Comparison of ENCODE assay signal across 1 cellular context in the genomic region with DNA sequence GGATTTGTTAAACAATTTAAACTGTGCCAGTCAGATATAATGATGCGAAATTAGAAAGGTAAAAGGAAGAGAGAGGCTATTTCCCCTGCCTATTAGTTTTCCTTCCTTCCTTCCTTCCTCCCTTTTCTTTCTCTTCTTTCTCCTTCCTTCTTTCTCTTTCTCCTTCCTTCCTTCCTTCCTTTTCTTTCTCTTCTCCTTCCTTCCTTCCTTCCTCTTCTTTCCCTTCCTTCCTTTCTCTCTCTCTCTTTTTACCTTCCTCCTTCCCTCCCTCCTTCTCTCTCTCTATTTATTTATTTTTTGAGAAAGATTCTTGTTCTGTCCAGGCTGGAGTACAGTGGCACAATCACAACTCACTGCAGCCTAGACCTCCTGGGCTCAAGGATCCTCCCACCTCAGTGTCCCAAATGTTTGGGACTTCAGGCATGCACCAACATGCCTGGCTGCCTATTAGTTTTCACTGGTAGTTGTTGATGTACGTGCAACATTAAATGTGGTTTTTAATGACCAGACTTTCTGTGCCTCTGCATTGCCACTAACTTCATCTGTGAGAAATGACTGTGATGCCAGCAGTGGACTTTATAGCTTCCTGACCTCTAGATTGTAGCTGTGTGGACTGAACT.
TF ChIP-seq lines count a peak whose summit lies in the region.

No MANE protein-coding gene starts in this region.

TF ChIP-seq in HEK293, 187 proteins besides CTCF, POLR2A, EP300 and RAD21 (continued from another document):
- TF ChIP-seq, protein P1, sequence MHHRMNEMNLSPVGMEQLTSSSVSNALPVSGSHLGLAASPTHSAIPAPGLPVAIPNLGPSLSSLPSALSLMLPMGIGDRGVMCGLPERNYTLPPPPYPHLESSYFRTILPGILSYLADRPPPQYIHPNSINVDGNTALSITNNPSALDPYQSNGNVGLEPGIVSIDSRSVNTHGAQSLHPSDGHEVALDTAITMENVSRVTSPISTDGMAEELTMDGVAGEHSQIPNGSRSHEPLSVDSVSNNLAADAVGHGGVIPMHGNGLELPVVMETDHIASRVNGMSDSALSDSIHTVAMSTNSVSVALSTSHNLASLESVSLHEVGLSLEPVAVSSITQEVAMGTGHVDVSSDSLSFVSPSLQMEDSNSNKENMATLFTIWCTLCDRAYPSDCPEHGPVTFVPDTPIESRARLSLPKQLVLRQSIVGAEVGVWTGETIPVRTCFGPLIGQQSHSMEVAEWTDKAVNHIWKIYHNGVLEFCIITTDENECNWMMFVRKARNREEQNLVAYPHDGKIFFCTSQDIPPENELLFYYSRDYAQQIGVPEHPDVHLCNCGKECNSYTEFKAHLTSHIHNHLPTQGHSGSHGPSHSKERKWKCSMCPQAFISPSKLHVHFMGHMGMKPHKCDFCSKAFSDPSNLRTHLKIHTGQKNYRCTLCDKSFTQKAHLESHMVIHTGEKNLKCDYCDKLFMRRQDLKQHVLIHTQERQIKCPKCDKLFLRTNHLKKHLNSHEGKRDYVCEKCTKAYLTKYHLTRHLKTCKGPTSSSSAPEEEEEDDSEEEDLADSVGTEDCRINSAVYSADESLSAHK (tag by site-specific recombination; IDR thresholded peaks at IDR 0.05): no peak
- TF ChIP-seq ZBTB17 (tag by site-specific recombination; IDR thresholded peaks at IDR 0.05): peak; percentile 39; the same call in 1 of the 2 replicates
- TF ChIP-seq ZNF558 (tag by site-specific recombination; IDR thresholded peaks at IDR 0.05): no peak
- TF ChIP-seq ZNF423 (tag by site-specific recombination; IDR thresholded peaks at IDR 0.05): no peak
- peak; percentile 75 for TF ChIP-seq IKZF3 (tag by site-specific recombination; IDR thresholded peaks at IDR 0.05)
- peak; percentile 57; the same call in 1 of the 2 replicates for TF ChIP-seq ZNF701 (tag by site-specific recombination; IDR thresholded peaks at IDR 0.05)
